Comparison of ENCODE assay signal across 2 cellular contexts in the genomic region with DNA sequence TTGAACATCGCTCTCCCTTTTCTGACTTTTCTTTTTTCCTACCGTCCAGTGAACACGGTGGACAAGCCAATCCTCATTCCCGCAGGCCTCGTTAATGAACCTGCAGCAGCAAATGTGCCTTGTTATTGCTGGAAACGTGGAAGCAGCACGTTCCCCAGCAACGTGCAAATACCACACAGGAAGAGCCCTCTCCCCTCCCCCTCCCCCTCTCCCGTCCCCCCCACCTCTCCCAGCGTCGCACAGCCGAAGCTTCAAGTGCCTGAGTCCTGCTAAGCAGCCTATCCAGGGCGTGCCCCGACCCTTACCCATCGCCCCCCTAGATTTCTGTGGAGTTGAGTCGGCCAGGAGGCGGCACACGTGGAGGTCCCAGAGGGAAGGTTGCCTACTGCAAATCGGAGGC.
TF ChIP-seq lines count a peak whose summit lies in the region.

No MANE protein-coding gene starts in this region.

TF ChIP-seq in H1, 55 proteins besides CTCF, POLR2A, EP300 and RAD21:
- TF ChIP-seq, protein P1, sequence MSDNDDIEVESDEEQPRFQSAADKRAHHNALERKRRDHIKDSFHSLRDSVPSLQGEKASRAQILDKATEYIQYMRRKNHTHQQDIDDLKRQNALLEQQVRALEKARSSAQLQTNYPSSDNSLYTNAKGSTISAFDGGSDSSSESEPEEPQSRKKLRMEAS (IDR thresholded peaks at IDR 0.05), result no peak
- no peak for TF ChIP-seq ZNF274 (IDR thresholded peaks at IDR 0.05; ENCODE audit: borderline replicate concordance, extremely low read depth, low read length)
TF ChIP-seq in H1: peak in this region for 0.

TF ChIP-seq in SK-N-SH treated with all-trans-retinoic acid at 6 μM for 48 hours, 23 proteins besides CTCF, POLR2A, EP300 and RAD21:
- TF ChIP-seq ZNF8 (CRISPR knock-in tag; IDR thresholded peaks at IDR 0.05), result no peak
